21 cellular contexts compared by ENCODE assay signal in genomic region chr22:45861259-45861658, GRCh38.
"Had no signal": no experiment of that assay in that cellular context is flagged by ENCODE, and none has a peak within 500 bp of the region (broad histone marks: within the 10 kb centered on the region; RNA-seq: fewer than 3 reads in every experiment).

No MANE protein-coding gene starts in this region.

- H3K27me3 ChIP-seq: testis had no signal

- H3K9me3 Mint-ChIP-seq: effector memory CD8-positive, alpha-beta T cell; natural killer cell treated with Interleukin-12 subunit alpha and Interleukin-12 subunit beta and Interleukin-15 and Interleukin-18, amount 100 ng/mL, for 72 hours; stimulated activated naive B cell treated with anti-CD40 and anti-IgM and Interleukin-4, amounts not matched to agents 10 μg/mL and 1 μg/mL and 100 μg/mL, for 72 hours had no signal

- H3K4me1 ChIP-seq: testis had no signal

- H3K27ac ChIP-seq: epithelial cell of prostate, esophagus squamous epithelium, foreskin keratinocyte, left ventricle myocardium inferior, sigmoid colon, skin epidermis, testis, tibial nerve had no signal

- H3K4me3 Mint-ChIP-seq: effector memory CD8-positive, alpha-beta T cell; immature natural killer cell; natural killer cell treated with Interleukin-12 subunit alpha and Interleukin-12 subunit beta and Interleukin-15 and Interleukin-18, amount 100 ng/mL, for 72 hours; stimulated activated naive B cell treated with anti-CD40 and anti-IgM and Interleukin-4, amounts not matched to agents 10 μg/mL and 1 μg/mL and 100 μg/mL, for 72 hours; stimulated activated naive CD8-positive, alpha-beta T cell treated with anti-CD3 and anti-CD28 coated beads, Interleukin-15, amount 100 ng/mL, for 72 hours had no signal

- H3K27ac Mint-ChIP-seq: effector memory CD8-positive, alpha-beta T cell; immature natural killer cell; natural killer cell treated with Interleukin-12 subunit alpha and Interleukin-12 subunit beta and Interleukin-15 and Interleukin-18, amount 100 ng/mL, for 72 hours; stimulated activated naive B cell treated with anti-CD40 and anti-IgM and Interleukin-4, amounts not matched to agents 10 μg/mL and 1 μg/mL and 100 μg/mL, for 72 hours; stimulated activated naive CD8-positive, alpha-beta T cell treated with anti-CD3 and anti-CD28 coated beads, Interleukin-15, amount 100 ng/mL, for 72 hours had no signal

- DNase-seq: effector memory CD8-positive, alpha-beta T cell; esophagus squamous epithelium; foreskin keratinocyte; immature natural killer cell; kidney; left cardiac atrium; left ventricle myocardium inferior; mesenchymal stem cell; midbrain; posterior cingulate gyrus; sigmoid colon; stimulated activated CD4-positive, alpha-beta T cell treated with anti-CD3 and anti-CD28 coated beads, Interleukin-2, amount 100 ng/mL, for 24 hours; stimulated activated CD4-positive, alpha-beta T cell treated with anti-CD3 and anti-CD28 coated beads, Interleukin-4, amount 100 ng/mL, for 4 hours; stimulated activated naive B cell treated with anti-CD40 and anti-IgM and Interleukin-4, amounts not matched to agents 10 μg/mL and 1 μg/mL and 100 μg/mL, for 72 hours; stimulated activated naive CD8-positive, alpha-beta T cell treated with anti-CD3 and anti-CD28 coated beads, Interleukin-15, amount 100 ng/mL, for 72 hours; testis had no signal

- H3K36me3 Mint-ChIP-seq: natural killer cell treated with Interleukin-12 subunit alpha and Interleukin-12 subunit beta and Interleukin-15 and Interleukin-18, amount 100 ng/mL, for 72 hours had no signal

- H3K9me3 ChIP-seq: sigmoid colon, testis had no signal

- H3K4me3 ChIP-seq: esophagus squamous epithelium, left ventricle myocardium inferior, lung, sigmoid colon, skin epidermis, testis, tibial nerve had no signal
